8 cellular contexts compared by ENCODE assay signal in the genomic region with DNA sequence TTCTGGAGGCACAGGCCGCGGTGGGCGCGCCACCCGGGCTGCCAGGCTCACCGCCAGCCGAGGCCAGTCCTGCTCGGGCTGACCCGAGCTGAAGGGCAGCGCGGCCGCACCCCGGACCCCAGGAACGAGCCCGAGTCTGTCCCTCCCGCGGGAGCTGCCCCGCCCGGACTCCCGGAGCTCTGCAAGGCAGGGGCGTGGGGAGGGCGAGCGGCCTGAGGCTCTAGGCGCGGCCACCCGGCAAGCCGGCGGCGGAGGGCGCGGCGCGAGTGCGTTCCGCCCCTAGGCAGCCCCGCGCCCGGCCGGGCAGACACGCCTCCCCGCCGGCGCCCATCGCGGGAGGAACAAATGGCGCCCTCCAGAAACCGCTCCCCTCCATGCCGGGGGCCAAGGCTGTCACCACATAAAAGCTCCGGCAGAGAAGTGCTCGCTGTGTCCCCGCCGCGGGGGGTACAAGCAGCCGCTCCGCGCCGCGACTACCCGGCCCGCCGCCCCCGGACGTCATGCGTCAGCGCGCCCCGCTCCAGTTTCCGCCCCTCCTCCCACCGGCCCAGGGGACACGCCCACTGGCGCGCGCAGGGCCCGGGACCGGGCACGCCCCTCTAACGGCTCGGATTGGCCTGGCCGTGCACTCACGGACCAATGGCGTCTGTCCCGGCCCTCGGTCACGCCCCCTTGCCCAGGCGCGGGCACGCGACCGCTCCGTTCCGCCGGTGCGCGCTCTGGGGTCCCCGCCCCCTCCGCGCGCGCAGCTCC. TPM values are rescaled to one million over a fixed set of nuclear protein-coding genes. Genes with fewer than 3 reads are reported as not detected.
DNase-seq lines count a peak whose midpoint lies in the region; ATAC-seq, FAIRE-seq and TF ChIP-seq lines count a peak whose summit lies in the region.

No MANE protein-coding gene starts in this region.

- no TSS peak for BruUV-seq in HCT116 (replicated peaks; lab: Mats Ljungman, UMichigan)

- H4K20me1 ChIP-seq in HCT116 (ENCODE audit: insufficient read depth) = no peaks in the 10 kb centered on the region
- H4K20me1 ChIP-seq in MM.1S (ENCODE audit: insufficient read depth, low read length) = peaks cover 13% of the 10 kb centered on the region; the same call in 1 of the 2 replicates

- no peaks in the 10 kb centered on the region for H3K9me3 ChIP-seq in HCT116 (ENCODE audit: control insufficient read depth in 1 of 2, insufficient read depth in 1 of 2, low read depth in 1 of 2, low read length in 2 of 2)
- H3K9me3 ChIP-seq in MM.1S (replicated peaks; ENCODE audit: insufficient read depth, low read length) = no peaks in the 10 kb centered on the region
- no peaks in the 10 kb centered on the region; the same call in none of the 2 replicates for H3K9me3 ChIP-seq in SJSA1 (replicated peaks)
- H3K9me3 ChIP-seq in neuron (ENCODE audit: low read length) = peaks cover 4% of the 10 kb centered on the region
- peaks cover 0 to 3% of the 10 kb centered on the region in 2 donors for H3K9me3 ChIP-seq in stomach smooth muscle (ENCODE audit: control insufficient read depth in 2 of 2, low read length in 2 of 2)

- H3K9ac ChIP-seq in HCT116 (ENCODE audit: low read length) (peak overlapping the region; percentile 82), MM.1S (ENCODE audit: low read length) (peak overlapping the region; percentile 94), stomach smooth muscle (ENCODE audit: low read length in 2 of 2) (peak overlapping the region; percentile 70 to 78)

- FAIRE-seq in frontal cortex (lab: Jason Lieb, UNC) = no peak

- H3K9me3 Mint-ChIP-seq in activated naive CD4-positive, alpha-beta T cell treated with anti-CD3 and anti-CD28 coated beads for 36 hours = peaks cover 5% of the 10 kb centered on the region

- H3F3A ChIP-seq in MM.1S (ENCODE audit: insufficient read depth, low read length) = peaks cover 17% of the 10 kb centered on the region

- TF ChIP-seq RAD21 in HCT116 (IDR thresholded peaks at IDR 0.05; ENCODE audit: low read depth) = no peak

- H2AFZ ChIP-seq in HCT116 (ENCODE audit: low read depth, low read length, poor library complexity, severe bottlenecking) (no peak overlapping the region), MM.1S (ENCODE audit: low read length) (no peak overlapping the region), neuron (ENCODE audit: low read depth, low read length) (peak overlapping the region; percentile 78)

- peaks cover 25% of the 10 kb centered on the region for H3K79me2 ChIP-seq in HCT116 (ENCODE audit: insufficient read depth, low read length)
- H3K79me2 ChIP-seq in MM.1S (ENCODE audit: low read length) = peaks cover 43% of the 10 kb centered on the region

- TF ChIP-seq POLR2A in HCT116 (IDR thresholded peaks at IDR 0.05; ENCODE audit: borderline replicate concordance, extremely low read depth, insufficient read depth, insufficient read length) = peak; percentile 30

- H3K4me1 Mint-ChIP-seq in activated naive CD4-positive, alpha-beta T cell treated with anti-CD3 and anti-CD28 coated beads for 36 hours (ENCODE audit: low read depth) = peaks cover 32% of the 10 kb centered on the region

- H3K27me3 Mint-ChIP-seq in activated naive CD4-positive, alpha-beta T cell treated with anti-CD3 and anti-CD28 coated beads for 36 hours (ENCODE audit: low read depth) = no peaks in the 10 kb centered on the region

- CTCF ChIA-PET in HCT116 (lab: Charles Lee) = interaction anchor here (1.0 to 1.3 kb wide), 3 partner anchors 23 to 163 kb away, joined by 4 to 6 read pairs (median 5); no protein-coding TSS in a partner anchor
- CTCF ChIA-PET in activated naive CD4-positive, alpha-beta T cell treated with anti-CD3 and anti-CD28 coated beads for 36 hours (lab: Charles Lee) = interaction anchor here (0.6 to 1.9 kb wide), 7 partner anchors 9 to 112 kb away, joined by 3 to 6 read pairs (median 3); no protein-coding TSS in a partner anchor

- H3K4me3 Mint-ChIP-seq in activated naive CD4-positive, alpha-beta T cell treated with anti-CD3 and anti-CD28 coated beads for 36 hours = peak overlapping the region; percentile 87

- H3K36me3 Mint-ChIP-seq in activated naive CD4-positive, alpha-beta T cell treated with anti-CD3 and anti-CD28 coated beads for 36 hours (ENCODE audit: low read depth) = peaks cover 12% of the 10 kb centered on the region

- H3K36me3 ChIP-seq in HCT116 (ENCODE audit: control insufficient read depth in 1 of 2, insufficient read depth in 2 of 2, low read length in 2 of 2) = no peaks in the 10 kb centered on the region
- H3K36me3 ChIP-seq in MM.1S (replicated peaks; ENCODE audit: insufficient read depth, low read length) = no peaks in the 10 kb centered on the region
- peaks cover 28% of the 10 kb centered on the region for H3K36me3 ChIP-seq in SJSA1
- no peaks in the 10 kb centered on the region for H3K36me3 ChIP-seq in neuron (ENCODE audit: insufficient read depth, low read length)
- H3K36me3 ChIP-seq in stomach smooth muscle (ENCODE audit: control insufficient read depth in 2 of 2, insufficient read depth in 2 of 2, low read length in 2 of 2) = no peaks in the 10 kb centered on the region

- intact Hi-C loops in HCT116 (cut with micrococcal nuclease) = loop anchor here (1.0 to 5.0 kb wide), 3 partner anchors 71 to 163 kb away; no protein-coding TSS in a partner anchor
- intact Hi-C loops in activated naive CD4-positive, alpha-beta T cell treated with anti-CD3 and anti-CD28 coated beads for 36 hours (cut with micrococcal nuclease) = loop anchor here (5.0 kb wide), 1 partner anchor 334 kb away; a partner anchor contains a TSS

- POLR2A ChIA-PET in HCT116 (lab: Charles Lee) = interaction anchor here (1.0 kb wide), 1 partner anchor 12 kb away, joined by 3 read pairs; no protein-coding TSS in a partner anchor

- no peak for TF ChIP-seq CTCF in HCT116 (IDR thresholded peaks at IDR 0.05 in 2 of 3, conservative IDR thresholded peaks at IDR 0.05 in 1 of 3; ENCODE audit: borderline replicate concordance in 1 of 3, insufficient read depth in 1 of 3, low read depth in 2 of 3, low read length in 2 of 3)
- no peak for TF ChIP-seq CTCF in MM.1S (IDR thresholded peaks at IDR 0.05; ENCODE audit: low read length)

- RAD21 ChIA-PET in HCT116 (lab: Charles Lee; ENCODE audit: low non-redundant PET in 1 of 2, low total read pairs in 2 of 2, uncharacterized antibody in 2 of 2, unreplicated experiment in 2 of 2) = interaction anchor here in 1 of 2 experiments (1.7 kb wide), 1 partner anchor 111 kb away, joined by 3 read pairs; no protein-coding TSS in a partner anchor

- peaks cover 11 to 24% of the 10 kb centered on the region in 2 experiments; a peak in 2 of 4 replicates for H3K4me1 ChIP-seq in HCT116 (ENCODE audit: control insufficient read depth in 1 of 2, insufficient read depth in 2 of 2, low read length in 2 of 2)
- H3K4me1 ChIP-seq in MM.1S (ENCODE audit: low read length) = peaks cover 24% of the 10 kb centered on the region
- H3K4me1 ChIP-seq in SJSA1 (replicated peaks) = peaks cover 25% of the 10 kb centered on the region
- H3K4me1 ChIP-seq in neuron (ENCODE audit: insufficient read depth, low read length) = peaks cover 21% of the 10 kb centered on the region
- peaks cover 34% of the 10 kb centered on the region for H3K4me1 ChIP-seq in stomach smooth muscle (ENCODE audit: control insufficient read depth, insufficient read depth, low read length)

- H3K4me3 ChIP-seq in HCT116 (replicated peaks in 1 of 2; ENCODE audit: low read depth in 1 of 2, low read length in 2 of 2) (peak overlapping the region; percentile 56 to 80), MM.1S (ENCODE audit: low read length) (peak overlapping the region; percentile 84), SJSA1 (peak overlapping the region; percentile 86), neuron (ENCODE audit: low read length) (peak overlapping the region; percentile 72), stomach smooth muscle (ENCODE audit: low read length in 2 of 2) (peak overlapping the region; percentile 50 to 84)

- ATAC-seq in HCT116 = peak; percentile 84

- H3K9me2 ChIP-seq in HCT116 (ENCODE audit: insufficient read depth) (no peaks in the 10 kb centered on the region), MM.1S (replicated peaks; ENCODE audit: insufficient read depth, low read length) (no peaks in the 10 kb centered on the region)

- H3K27ac Mint-ChIP-seq in activated naive CD4-positive, alpha-beta T cell treated with anti-CD3 and anti-CD28 coated beads for 36 hours = peak overlapping the region; percentile 78

- H3K27ac ChIP-seq in HCT116 (ENCODE audit: low read depth, low read length) (peak overlapping the region; percentile 94), MM.1S (ENCODE audit: low read length) (peak overlapping the region; percentile 94), SJSA1 (peak overlapping the region; percentile 91), stomach smooth muscle (ENCODE audit: low read length) (peak overlapping the region; percentile 92)

- H3K4me2 ChIP-seq in HCT116 (ENCODE audit: low read length) = peak overlapping the region; percentile 83
- peak overlapping the region; percentile 75 for H3K4me2 ChIP-seq in MM.1S (ENCODE audit: low read depth, low read length)

- H3K27me3 ChIP-seq in HCT116 (ENCODE audit: insufficient read depth, low read length) (no peaks in the 10 kb centered on the region), MM.1S (replicated peaks; ENCODE audit: insufficient read depth, low read length) (no peaks in the 10 kb centered on the region), SJSA1 (replicated peaks) (no peaks in the 10 kb centered on the region), neuron (ENCODE audit: insufficient read depth, low read length) (no peaks in the 10 kb centered on the region), stomach smooth muscle (ENCODE audit: control insufficient read depth in 1 of 2, insufficient read depth in 2 of 2, low read length in 2 of 2) (no peaks in the 10 kb centered on the region)

- DNase-seq in GM03348 (ENCODE audit: low spot score) (peak; percentile 100), HCT116 (ENCODE audit: low read depth, low spot score) (peak; percentile 91), MM.1S (peak; percentile 98), SJSA1 (ENCODE audit: low read depth in 1 of 2, low spot score in 2 of 2) (peak; percentile 98 to 100), frontal cortex (ENCODE audit: low spot score in 2 of 2) (peak; percentile 98 to 99)
- peak; percentile 99 for DNase-seq in activated naive CD4-positive, alpha-beta T cell treated with anti-CD3 and anti-CD28 coated beads for 36 hours

RNA-seq across cellular contexts. Expression of a gene that starts 0.5 kb away (rescaled TPM):
- total RNA-seq in HCT116 (2021; ENCODE audit: unreplicated experiment) = 60.1 TPM
- 24.0 and 25.9 TPM in 2 replicates for polyA plus RNA-seq in HCT116 (2012)
- 60.4 and 62.4 TPM in 2 replicates for total RNA-seq in SJSA1 (2014; rRNA removed; shearing (Covaris generic))
- total RNA-seq in activated naive CD4-positive, alpha-beta T cell treated with anti-CD3 and anti-CD28 coated beads for 36 hours = 100 to 1,000 TPM; 115 to 121 TPM
- total RNA-seq in frontal cortex = 45.2 TPM

Comparison
In these comparisons a context has a peak if more than half of its experiments do, and no peak if none do; other contexts are left out.
1. Peak in every context shown above with its lines: DNase-seq, ATAC-seq, H3K4me3 ChIP-seq and H3K27ac ChIP-seq.